13 cellular contexts compared by ENCODE assay signal in genomic region chr15:43239732-43240491, GRCh38. TPM values are rescaled to one million over a fixed set of nuclear protein-coding genes. Genes with fewer than 3 reads are reported as not detected.
DNase-seq lines count a peak whose midpoint lies in the region; ATAC-seq and TF ChIP-seq lines count a peak whose summit lies in the region.
"Had no signal": no experiment of that assay in that cellular context is flagged by ENCODE, and none has a peak within 500 bp of the region (broad histone marks: within the 10 kb centered on the region; RNA-seq: fewer than 3 reads in every experiment).

No MANE protein-coding gene starts in this region.

- no peak for TF ChIP-seq CTCF in colonic mucosa (IDR thresholded peaks at IDR 0.05)
- TF ChIP-seq CTCF in chondrocyte (IDR thresholded peaks at IDR 0.05), result no peak

- H3K27ac ChIP-seq in substantia nigra (ENCODE audit: low read depth, low read length, poor library complexity, severe bottlenecking) (no peak overlapping the region), colonic mucosa (no peak overlapping the region)

- no peaks in the 10 kb centered on the region for H3K27me3 ChIP-seq in colonic mucosa

- H3K9me3 Mint-ChIP-seq in chondrocyte (ENCODE audit: low read depth), result no peaks in the 10 kb centered on the region
- H3K9me3 Mint-ChIP-seq: CD4-positive, alpha-beta memory T cell; IgD-negative memory B cell; T-cell had no signal

- peaks cover 60% of the 10 kb centered on the region for H3K27me3 Mint-ChIP-seq in chondrocyte (ENCODE audit: low read depth)

- intact Hi-C loops in colonic mucosa (cut with DNase I), result no loop called here

- H3K27ac Mint-ChIP-seq in chondrocyte (ENCODE audit: unreplicated experiment), result no peak overlapping the region
- H3K27ac Mint-ChIP-seq: CD4-positive, alpha-beta memory T cell; T-cell had no signal

- H3K36me3 Mint-ChIP-seq in chondrocyte (ENCODE audit: low read depth), result no peaks in the 10 kb centered on the region
- H3K36me3 Mint-ChIP-seq: CD4-positive, alpha-beta memory T cell; IgD-negative memory B cell; T-cell had no signal

- no peak overlapping the region for H3K4me3 Mint-ChIP-seq in chondrocyte (ENCODE audit: unreplicated experiment)
- H3K4me3 Mint-ChIP-seq: CD4-positive, alpha-beta memory T cell; IgD-negative memory B cell; T-cell had no signal

- H3K4me1 ChIP-seq in colonic mucosa, result no peaks in the 10 kb centered on the region

- no peak overlapping the region for H3K9ac ChIP-seq in colonic mucosa (ENCODE audit: low read depth in 2 of 2, low read length in 2 of 2)

- no peaks in the 10 kb centered on the region for H3K36me3 ChIP-seq in colonic mucosa

- no peaks in the 10 kb centered on the region for H3K4me1 Mint-ChIP-seq in chondrocyte (ENCODE audit: low read depth)
- H3K4me1 Mint-ChIP-seq: CD4-positive, alpha-beta memory T cell had no signal

- ATAC-seq in HG03097 (IDR thresholded peaks at IDR 0.05; ENCODE audit: low FRiP score, unreplicated experiment), result peak; percentile 43
- ATAC-seq: T-cell had no signal

- no peak overlapping the region for H3K4me3 ChIP-seq in colonic mucosa
- H3K4me3 ChIP-seq: skin epidermis had no signal

- DNase-seq in EL (peak; percentile 11), SKM-1 treated with dmso at 0.1 percent for 144 hours (lab: John Stamatoyannopoulos, UW; ENCODE audit: unreplicated experiment) (peak; percentile 75), iris pigment epithelial cell (ENCODE audit: low read depth) (peak; percentile 12), substantia nigra (lab: John Stamatoyannopoulos, UW) (no peak), colonic mucosa (no peak), chondrocyte (ENCODE audit: low spot score) (no peak), islet precursor cell (no peak)
- DNase-seq: CD4-positive, alpha-beta memory T cell; stimulated activated CD8-positive, alpha-beta memory T cell treated with anti-CD3 and anti-CD28 coated beads, Interleukin-4, amount 100 ng/mL, for 48 hours; T-cell had no signal

- H3K9me3 ChIP-seq in colonic mucosa, result no peaks in the 10 kb centered on the region

RNA-seq across cellular contexts. Expression of gene EPB42, which starts 19.1 kb away (rescaled TPM):
- total RNA-seq in colonic mucosa, result not detected
- not detected in 3 replicates for total RNA-seq in chondrocyte
- total RNA-seq: CD4-positive, alpha-beta memory T cell; T-cell had no signal

RNA-seq across cellular contexts. Expression of gene TGM5, which starts 26.8 kb away (rescaled TPM):
- not detected for total RNA-seq in colonic mucosa
- not detected in 3 replicates for total RNA-seq in chondrocyte
- total RNA-seq: CD4-positive, alpha-beta memory T cell; T-cell had no signal

RNA-seq across cellular contexts. Expression of gene CCNDBP1, which starts 54.7 kb away (rescaled TPM):
- total RNA-seq in colonic mucosa (10 to 100 TPM; 48.2 to 64.5 TPM), chondrocyte (31.2 to 40.1 TPM (median 37.9 TPM) in 3 replicates)

Comparison
In these comparisons a context has a peak if more than half of its experiments do, and no peak if none do; other contexts are left out.
1. DNase-seq: peak in EL (single experiment), SKM-1 treated with dmso at 0.1 percent for 144 hours (single experiment) and iris pigment epithelial cell (single experiment); none in substantia nigra (0 of 49), colonic mucosa (single experiment), chondrocyte (single experiment) and islet precursor cell (single experiment).